Comparison of ENCODE assay signal across 23 cellular contexts in genomic region chr6:84709121-84709520, GRCh38. TPM values are rescaled to one million over a fixed set of nuclear protein-coding genes. Genes with fewer than 3 reads are reported as not detected.
DNase-seq lines count a peak whose midpoint lies in the region; ATAC-seq, FAIRE-seq and TF ChIP-seq lines count a peak whose summit lies in the region.
"Had no signal": no experiment of that assay in that cellular context is flagged by ENCODE, and none has a peak within 500 bp of the region (broad histone marks: within the 10 kb centered on the region; RNA-seq: fewer than 3 reads in every experiment).

No MANE protein-coding gene starts in this region.

- H3K79me2 ChIP-seq in endothelial cell of umbilical vein (ENCODE audit: control insufficient read depth, insufficient read depth, low read length), result no peaks in the 10 kb centered on the region

- ATAC-seq in Right ventricle myocardium inferior (peak; percentile 48), GM21367 (IDR thresholded peaks at IDR 0.05; ENCODE audit: unreplicated experiment) (no peak)
- ATAC-seq: GM12878 had no signal

- DNase-seq in Right ventricle myocardium inferior (ENCODE audit: missing footprints), result no peak
- no peak for DNase-seq in cardiac septum (ENCODE audit: low spot score)
- peak; percentile 12 for DNase-seq in dermis blood vessel endothelial cell
- DNase-seq in endothelial cell of umbilical vein (ENCODE audit: low read depth, low spot score), result peak; percentile 48
- DNase-seq in activated CD4-positive, alpha-beta T cell treated with anti-CD3 and anti-CD28 coated beads for 48 hours, result no peak
- DNase-seq in Calu3, result no peak
- DNase-seq: ACHN; AML-193; C1 segment of cervical spinal cord; CD4-positive, alpha-beta memory T cell; COR-L47; DMS 273 treated with DMSO at 0.1 percent for 48 hours; DMS79; EL; GDM1; GM23248; H7; HCEC 1CT had no signal

- no peak overlapping the region for H3K9ac ChIP-seq in endothelial cell of umbilical vein (replicated peaks; ENCODE audit: extremely low read depth, insufficient read depth, low read length)
- H3K9ac ChIP-seq: GM23248 had no signal

- no peaks in the 10 kb centered on the region for H3K4me1 Mint-ChIP-seq in Calu3 (ENCODE audit: low read depth, unreplicated experiment)
- H3K4me1 Mint-ChIP-seq: CD4-positive, alpha-beta memory T cell had no signal

- TF ChIP-seq CTCF in endothelial cell of umbilical vein (IDR thresholded peaks at IDR 0.05; ENCODE audit: extremely low read depth in 1 of 2, insufficient read depth in 1 of 2, low read depth in 1 of 2, low read length in 2 of 2) (no peak), Calu3 (IDR thresholded peaks at IDR 0.05; ENCODE audit: unreplicated experiment) (no peak)

- POLR2A ChIA-PET in endothelial cell of umbilical vein (lab: Charles Lee), result no interaction called here

- no peak overlapping the region for H3K27ac ChIP-seq in endothelial cell of umbilical vein (ENCODE audit: insufficient read depth, low read depth, low read length)
- H3K27ac ChIP-seq: 22Rv1, GM23248 had no signal

- H3K27me3 Mint-ChIP-seq in Calu3 (ENCODE audit: unreplicated experiment), result no peaks in the 10 kb centered on the region
- H3K27me3 Mint-ChIP-seq: CD4-positive, alpha-beta memory T cell had no signal

- no peak overlapping the region for H3K27ac Mint-ChIP-seq in Calu3 (ENCODE audit: unreplicated experiment)
- H3K27ac Mint-ChIP-seq: CD4-positive, alpha-beta memory T cell had no signal

- no peaks in the 10 kb centered on the region for H3K9me1 ChIP-seq in endothelial cell of umbilical vein (replicated peaks; ENCODE audit: control insufficient read depth, extremely low read depth, insufficient read depth, low read length)

- no peaks in the 10 kb centered on the region for H4K20me1 ChIP-seq in endothelial cell of umbilical vein (replicated peaks; ENCODE audit: control insufficient read depth, extremely low read depth, insufficient read depth, low read length)

- no peak overlapping the region for H2AFZ ChIP-seq in endothelial cell of umbilical vein (ENCODE audit: low read depth, low read length)
- H2AFZ ChIP-seq: GM23248 had no signal

- CTCF ChIA-PET in endothelial cell of umbilical vein (lab: Charles Lee), result interaction anchor here (1.6 to 1.7 kb wide), 2 partner anchors 11 to 24 kb away, joined by 4 to 5 read pairs; no protein-coding TSS in a partner anchor
- CTCF ChIA-PET in Calu3 (lab: Charles Lee), result no interaction called here

- H3K4me3 ChIP-seq in endothelial cell of umbilical vein (replicated peaks in 1 of 3; ENCODE audit: insufficient read depth in 1 of 3, low read depth in 1 of 3, low read length in 3 of 3), result no peak overlapping the region
- H3K4me3 ChIP-seq: GM12878, GM23248 had no signal

- dilution Hi-C loops in endothelial cell of umbilical vein (cut with MboI; ENCODE audit: extremely low pct_ligation_motif_present, low sequenced_read_pairs), result no loop called here

- BruUV-seq in endothelial cell of umbilical vein (replicated peaks; lab: Mats Ljungman, UMichigan), result no TSS peak
- BruUV-seq in Calu3 (replicated peaks; lab: Mats Ljungman, UMichigan), result no TSS peak

- no peaks in the 10 kb centered on the region for H3K4me1 ChIP-seq in endothelial cell of umbilical vein (ENCODE audit: control insufficient read depth, extremely low read depth, insufficient read depth, low read length)

- H3K9me3 ChIP-seq in endothelial cell of umbilical vein (replicated peaks; ENCODE audit: control insufficient read depth, insufficient read depth, low read length), result no peaks in the 10 kb centered on the region

- FAIRE-seq in endothelial cell of umbilical vein (lab: Jason Lieb, UNC), result peak; percentile 8
- FAIRE-seq: A204.1, GM12878, H1 had no signal

- no peaks in the 10 kb centered on the region for H3K27me3 ChIP-seq in endothelial cell of umbilical vein (ENCODE audit: control insufficient read depth in 2 of 2, insufficient read depth in 2 of 2, low read length in 2 of 2)

- no peak overlapping the region for H3K4me3 Mint-ChIP-seq in Calu3 (ENCODE audit: low read depth, unreplicated experiment)
- H3K4me3 Mint-ChIP-seq: CD4-positive, alpha-beta memory T cell had no signal

- no peak overlapping the region for H3K4me2 ChIP-seq in endothelial cell of umbilical vein (ENCODE audit: insufficient read depth, low read length)

- intact Hi-C loops in Right ventricle myocardium inferior (cut with DNase I) (no loop called here), cardiac septum (cut with DNase I) (no loop called here), endothelial cell of umbilical vein (cut with micrococcal nuclease) (no loop called here), Calu3 (cut with micrococcal nuclease; ENCODE audit: unreplicated experiment) (no loop called here)

- no peaks in the 10 kb centered on the region for H3K36me3 ChIP-seq in endothelial cell of umbilical vein (ENCODE audit: control insufficient read depth in 2 of 2, extremely low read depth in 1 of 2, insufficient read depth in 2 of 2, low read length in 2 of 2)

- no peaks in the 10 kb centered on the region for H3K36me3 Mint-ChIP-seq in Calu3 (ENCODE audit: insufficient read depth, unreplicated experiment)
- H3K36me3 Mint-ChIP-seq: CD4-positive, alpha-beta memory T cell had no signal

- TF ChIP-seq POLR2A in endothelial cell of umbilical vein (IDR thresholded peaks at IDR 0.05; ENCODE audit: low read depth, low read length), result no peak

- H3K9me3 Mint-ChIP-seq in Calu3 (ENCODE audit: low read depth, unreplicated experiment), result no peaks in the 10 kb centered on the region

TF ChIP-seq in endothelial cell of umbilical vein, 7 proteins besides CTCF, POLR2A, EP300 and RAD21:
- TF ChIP-seq FOS (IDR thresholded peaks at IDR 0.05; ENCODE audit: borderline replicate concordance, insufficient read depth, low read length), result no peak
- no peak for TF ChIP-seq EZH2 (IDR thresholded peaks at IDR 0.05; ENCODE audit: borderline replicate concordance, low read depth, low read length, severe bottlenecking)
- TF ChIP-seq MYC (IDR thresholded peaks at IDR 0.05; ENCODE audit: low read depth, low read length), result no peak
- TF ChIP-seq GATA2 (IDR thresholded peaks at IDR 0.05; ENCODE audit: insufficient read depth, insufficient read length, low read depth, low read length), result no peak
- no peak for TF ChIP-seq JUN (IDR thresholded peaks at IDR 0.05; ENCODE audit: borderline replicate concordance, insufficient read depth, insufficient read length, low read depth)
- TF ChIP-seq MAX (IDR thresholded peaks at IDR 0.05; ENCODE audit: insufficient read depth, insufficient read length), result no peak
- no peak for TF ChIP-seq POLR2AphosphoS5 (IDR thresholded peaks at IDR 0.05; ENCODE audit: insufficient read depth, low read depth, low read length)

RNA-seq across cellular contexts. Expression of gene TBX18, which starts 55.3 kb away (rescaled TPM):
- total RNA-seq in Right ventricle myocardium inferior (8.4 TPM), cardiac septum (4.6 TPM), dermis blood vessel endothelial cell (0.68 and 1.7 TPM in 2 replicates), endothelial cell of umbilical vein (28.4 and 35.3 TPM in 2 replicates), Calu3 (2022) (48.5 and 49.2 TPM in 2 replicates)
- polyA plus RNA-seq in endothelial cell of umbilical vein, result 60.5 and 61.8 TPM in 2 replicates
- polyA plus RNA-seq in endothelial cell of umbilical vein (2011; cell fraction: cytosol; rRNA removed), result 41.4 and 42.6 TPM in 2 replicates
- polyA plus RNA-seq in endothelial cell of umbilical vein (2011; cell fraction: nucleus; rRNA removed), result 128 and 152 TPM in 2 replicates
- polyA plus RNA-seq in endothelial cell of umbilical vein (2012), result 26.0 and 31.4 TPM in 2 replicates
- 124 and 125 TPM in 2 replicates for polyA minus RNA-seq in endothelial cell of umbilical vein
- not detected for polyA minus RNA-seq in endothelial cell of umbilical vein (2011; cell fraction: cytosol; rRNA and poly(A)+ RNA removed)
- polyA minus RNA-seq in endothelial cell of umbilical vein (2011; cell fraction: nucleus; rRNA and poly(A)+ RNA removed), result 147 and 151 TPM in 2 replicates
- total RNA-seq: CD4-positive, alpha-beta memory T cell; H1 had no signal
- polyA plus RNA-seq: CD4-positive, alpha-beta memory T cell had no signal

Comparison
In these comparisons a context has a peak if more than half of its experiments do, and no peak if none do; other contexts are left out.
1. DNase-seq: peak in dermis blood vessel endothelial cell (single experiment) and endothelial cell of umbilical vein (single experiment); none in Right ventricle myocardium inferior (single experiment), cardiac septum (single experiment), activated CD4-positive, alpha-beta T cell treated with anti-CD3 and anti-CD28 coated beads for 48 hours (single experiment) and Calu3 (single experiment).